1 cellular context compared by ENCODE assay signal in genomic region chr17:82502207-82502606, GRCh38.
TF ChIP-seq lines count a peak whose summit lies in the region.

No MANE protein-coding gene starts in this region.

TF ChIP-seq in GM12878, 131 proteins besides CTCF, POLR2A, EP300 and RAD21:
- TF ChIP-seq PBX3 (IDR thresholded peaks at IDR 0.05; ENCODE audit: insufficient replicate concordance, low read depth, low read length) = no peak
- no peak for TF ChIP-seq STAT1 (conservative IDR thresholded peaks at IDR 0.05)
- no peak for TF ChIP-seq E4F1 (IDR thresholded peaks at IDR 0.05; ENCODE audit: borderline replicate concordance, partially characterized antibody)
- no peak for TF ChIP-seq CEBPZ (IDR thresholded peaks at IDR 0.05; ENCODE audit: low read depth, low read length)
- TF ChIP-seq ZNF592 (IDR thresholded peaks at IDR 0.05) = no peak
- no peak for TF ChIP-seq ZBTB11 (CRISPR knock-in tag; IDR thresholded peaks at IDR 0.05)
- TF ChIP-seq STAT3 (IDR thresholded peaks at IDR 0.05; ENCODE audit: low read depth, low read length) = no peak
